ENCODE assay signal across 7 cellular contexts in the genomic region with DNA sequence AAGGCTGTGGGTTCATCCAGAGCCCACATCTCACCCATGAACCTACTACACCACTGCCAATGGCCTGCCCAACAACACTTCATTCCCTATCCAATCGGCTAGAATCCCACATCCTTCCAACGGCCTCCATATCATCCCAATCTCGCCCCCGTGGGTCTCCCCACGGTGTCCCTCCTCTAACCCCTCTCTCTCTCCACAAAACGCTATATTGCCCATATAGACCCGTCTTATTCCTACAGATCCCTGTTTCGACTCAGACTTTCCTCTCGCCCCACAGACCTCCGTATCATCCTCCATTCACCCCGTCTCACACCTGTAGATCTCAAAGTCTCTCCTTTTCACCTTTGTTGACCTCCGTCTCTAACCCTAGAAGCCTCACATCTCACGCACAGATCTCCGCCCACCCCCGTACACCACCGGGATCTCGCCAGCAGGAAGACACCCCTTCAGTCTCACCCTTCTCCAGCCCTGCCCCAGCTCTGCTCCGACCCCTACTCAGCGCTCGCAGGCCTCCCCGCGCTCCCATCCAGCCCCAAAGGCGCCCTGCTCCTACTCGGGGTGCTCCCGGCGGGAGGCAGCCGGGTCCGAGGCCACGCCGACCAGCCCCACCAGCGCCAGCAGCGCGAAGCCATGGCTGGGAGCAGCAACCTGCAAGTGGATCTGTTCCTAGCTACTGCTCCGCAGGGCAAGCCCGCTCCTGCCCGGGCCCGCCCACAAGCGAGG. TPM values are rescaled to one million over a fixed set of nuclear protein-coding genes. Genes with fewer than 3 reads are reported as not detected.
DNase-seq lines count a peak whose midpoint lies in the region; ATAC-seq and TF ChIP-seq lines count a peak whose summit lies in the region.

A gene with protein sequence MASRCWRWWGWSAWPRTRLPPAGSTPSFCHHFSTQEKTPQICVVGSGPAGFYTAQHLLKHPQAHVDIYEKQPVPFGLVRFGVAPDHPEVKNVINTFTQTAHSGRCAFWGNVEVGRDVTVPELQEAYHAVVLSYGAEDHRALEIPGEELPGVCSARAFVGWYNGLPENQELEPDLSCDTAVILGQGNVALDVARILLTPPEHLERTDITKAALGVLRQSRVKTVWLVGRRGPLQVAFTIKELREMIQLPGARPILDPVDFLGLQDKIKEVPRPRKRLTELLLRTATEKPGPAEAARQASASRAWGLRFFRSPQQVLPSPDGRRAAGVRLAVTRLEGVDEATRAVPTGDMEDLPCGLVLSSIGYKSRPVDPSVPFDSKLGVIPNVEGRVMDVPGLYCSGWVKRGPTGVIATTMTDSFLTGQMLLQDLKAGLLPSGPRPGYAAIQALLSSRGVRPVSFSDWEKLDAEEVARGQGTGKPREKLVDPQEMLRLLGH (minus strand): TSS at position 682 of the 723 bp plus-strand sequence. CDS start 50 bp downstream, at position 632.

- H3K27ac Mint-ChIP-seq in progenitor cell of endocrine pancreas = peak within 1 kb of the TSS; percentile 97

- no peaks in the 10 kb centered on the region for H3K9me3 Mint-ChIP-seq in progenitor cell of endocrine pancreas (ENCODE audit: low read depth)

- H3K4me1 ChIP-seq in RWPE2 (ENCODE audit: insufficient read depth, poor library complexity, severe bottlenecking) = no peaks in the 10 kb centered on the region
- H3K4me1 ChIP-seq in esophagus (ENCODE audit: control insufficient read depth in 2 of 2, insufficient read depth in 2 of 2, low read length in 1 of 2) = peaks cover 4 to 13% of the 10 kb centered on the region in 2 donors

- no peak for TF ChIP-seq CTCF in HFF-Myc (IDR thresholded peaks at IDR 0.05; ENCODE audit: low read depth, low read length, missing control alignments)
- TF ChIP-seq CTCF in RWPE2 (IDR thresholded peaks at IDR 0.05; ENCODE audit: poor library complexity, severe bottlenecking) = no peak
- peak; percentile 8 for TF ChIP-seq CTCF in progenitor cell of endocrine pancreas (IDR thresholded peaks at IDR 0.05; ENCODE audit: unreplicated experiment)
- no peak for TF ChIP-seq CTCF in GM13977 (IDR thresholded peaks at IDR 0.05; ENCODE audit: extremely low read depth, insufficient read depth, missing control alignments)

- H3K36me3 Mint-ChIP-seq in progenitor cell of endocrine pancreas (ENCODE audit: insufficient read depth) = no peaks in the 10 kb centered on the region

- H3K36me3 ChIP-seq in RWPE2 (ENCODE audit: low read depth) (0 out of 2 replicates have a peak, but pooled peaks cover 4% of the 10 kb centered on the region), esophagus (ENCODE audit: control insufficient read depth in 2 of 2, insufficient read depth in 2 of 2, low read length in 1 of 2) (peaks cover 0 to 5% of the 10 kb centered on the region in 2 donors)

- in situ Hi-C loops in GM13977 (cut with MboI; ENCODE audit: low pct_unique_long_range_greater_than_20kb, low sequenced_read_pairs, unreplicated experiment) = no loop called here

- DNase-seq in HFF-Myc (ENCODE audit: extremely low read depth, low read depth) = no peak
- no peak for DNase-seq in RWPE2 (ENCODE audit: low spot score)
- no peak for DNase-seq in progenitor cell of endocrine pancreas (ENCODE audit: low spot score, unreplicated experiment)
- DNase-seq in GM13977 (ENCODE audit: low spot score) = no peak
- DNase-seq in activated CD4-positive, alpha-beta T cell treated with anti-CD3 and anti-CD28 coated beads, Interleukin-2, amount 50 U/mL, for 1 hour = no peak

- H3K9me3 ChIP-seq in RWPE2 (ENCODE audit: severe bottlenecking) (no peaks in the 10 kb centered on the region), esophagus (ENCODE audit: control insufficient read depth in 2 of 2, insufficient read depth in 1 of 2, low read depth in 1 of 2, low read length in 1 of 2) (no peaks in the 10 kb centered on the region)

- peak within 1 kb of the TSS; percentile 40 for H3K27ac ChIP-seq in RWPE2 (ENCODE audit: poor library complexity, severe bottlenecking)
- peak within 1 kb of the TSS; percentile 91 to 97 for H3K27ac ChIP-seq in esophagus (ENCODE audit: low read depth in 2 of 2, low read length in 1 of 2)

- peaks cover 34% of the 10 kb centered on the region for H3K4me1 Mint-ChIP-seq in progenitor cell of endocrine pancreas (ENCODE audit: low read depth)

- H3K27me3 ChIP-seq in RWPE2 (ENCODE audit: insufficient read depth, poor library complexity, severe bottlenecking) (no peaks in the 10 kb centered on the region), esophagus (ENCODE audit: control insufficient read depth in 1 of 2, insufficient read depth in 2 of 2, low read length in 2 of 2) (no peaks in the 10 kb centered on the region)

- peak within 1 kb of the TSS; percentile 95 for H3K4me3 ChIP-seq in HFF-Myc (replicated peaks; ENCODE audit: low read depth, low read length)
- H3K4me3 ChIP-seq in RWPE2 (ENCODE audit: severe bottlenecking) = peak within 1 kb of the TSS; percentile 55
- H3K4me3 ChIP-seq in esophagus (ENCODE audit: low read depth in 1 of 2, low read length in 2 of 2) = peak within 1 kb of the TSS; percentile 69 to 75

- peak within 1 kb of the TSS; percentile 90 for H3K4me3 Mint-ChIP-seq in progenitor cell of endocrine pancreas (ENCODE audit: low read depth)

- WGBS in esophagus, 2 donors = 5 to 6% methylated on average over 36 to 38 of the region's 38 CpGs

- ATAC-seq in GM18517 (IDR thresholded peaks at IDR 0.05; ENCODE audit: unreplicated experiment) (peak; percentile 50), RWPE2 (ENCODE audit: low read depth) (peak; percentile 75)

- H3K27me3 Mint-ChIP-seq in progenitor cell of endocrine pancreas = no peaks in the 10 kb centered on the region

RNA-seq across cellular contexts. Expression of the gene that starts here (rescaled TPM):
- polyA plus RNA-seq in esophagus = 10 to 100 TPM; 13.4 to 28.9 TPM
- total RNA-seq in progenitor cell of endocrine pancreas = 16.9 and 18.2 TPM in 2 replicates
